In the genomic region with DNA sequence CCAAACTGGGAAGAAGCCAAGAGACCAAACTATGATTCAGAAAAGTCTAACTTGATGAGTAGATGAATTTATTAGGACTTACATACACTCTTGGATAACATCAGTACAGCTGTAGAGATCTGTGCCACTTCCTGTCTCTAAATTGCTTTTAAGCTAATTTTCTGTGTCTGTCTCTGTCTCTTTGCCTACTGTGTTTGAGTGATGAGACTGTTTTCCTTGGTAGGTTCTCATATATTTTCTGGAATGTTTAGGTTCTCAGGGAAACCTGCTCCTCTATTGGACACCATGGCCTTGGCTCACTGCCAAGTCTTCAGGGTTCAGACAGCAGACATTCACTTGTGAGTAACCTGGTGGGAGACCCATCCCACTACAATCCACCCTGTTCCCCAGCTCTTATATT, we compare ENCODE assay signal across 1 cellular context.
TF ChIP-seq lines count a peak whose summit lies in the region.

No MANE protein-coding gene starts in this region.

TF ChIP-seq in K562, 482 proteins besides CTCF, POLR2A, EP300 and RAD21 (continued from another document):
- no peak for TF ChIP-seq PHB2 (IDR thresholded peaks at IDR 0.05; ENCODE audit: low read depth)
